24 cellular contexts compared by ENCODE assay signal in genomic region chr2:236055471-236055870, GRCh38.
"Had no signal": no experiment of that assay in that cellular context is flagged by ENCODE, and none has a peak within 500 bp of the region (broad histone marks: within the 10 kb centered on the region; RNA-seq: fewer than 3 reads in every experiment).

No MANE protein-coding gene starts in this region.

- H3K4me1 ChIP-seq: esophagus squamous epithelium, left lung, parathyroid adenoma, psoas muscle, right lobe of liver, spleen, tibial nerve, upper lobe of right lung had no signal

- H3K27ac Mint-ChIP-seq: natural killer cell treated with Interleukin-12 subunit alpha and Interleukin-12 subunit beta and Interleukin-15 and Interleukin-18, amount 100 ng/mL, for 72 hours; stimulated activated memory B cell treated with anti-CD40 and anti-IgM and Interleukin-4, amounts not matched to agents 10 μg/mL and 1 μg/mL and 100 μg/mL, for 72 hours; stimulated activated naive CD8-positive, alpha-beta T cell treated with anti-CD3 and anti-CD28 coated beads, Interleukin-15, Interleukin-2, amounts not matched to agents 100 ng/mL and 50 ng/mL, for 24 hours had no signal

- H3K4me3 Mint-ChIP-seq: central memory CD8-positive, alpha-beta T cell; natural killer cell treated with Interleukin-12 subunit alpha and Interleukin-12 subunit beta and Interleukin-15 and Interleukin-18, amount 100 ng/mL, for 72 hours; stimulated activated memory B cell treated with anti-CD40 and anti-IgM and Interleukin-4, amounts not matched to agents 10 μg/mL and 1 μg/mL and 100 μg/mL, for 72 hours; stimulated activated naive CD8-positive, alpha-beta T cell treated with anti-CD3 and anti-CD28 coated beads, Interleukin-15, Interleukin-2, amounts not matched to agents 100 ng/mL and 50 ng/mL, for 24 hours had no signal

- H3K27ac ChIP-seq: esophagus squamous epithelium, hepatocyte, left lung, parathyroid adenoma, psoas muscle, right lobe of liver, spleen, tibial nerve, upper lobe of right lung, vagina had no signal

- H3K4me2 ChIP-seq: hepatocyte had no signal

- DNase-seq: cortex of kidney; effector memory CD4-positive, alpha-beta T cell; esophagus squamous epithelium; foreskin melanocyte; kidney; left lung; mesenchymal stem cell; psoas muscle; right lobe of liver; spleen; stimulated activated CD4-positive, alpha-beta T cell treated with anti-CD3 and anti-CD28 coated beads, Interleukin-15, amount 100 ng/mL, for 24 hours; stimulated activated CD4-positive, alpha-beta T cell treated with anti-CD3 and anti-CD28 coated beads, Interleukin-1b, Interleukin-23, amount 100 ng/mL, for 48 hours; stimulated activated CD4-positive, alpha-beta T cell treated with anti-CD3 and anti-CD28 coated beads, Interleukin-4, amount 100 ng/mL, for 24 hours; upper lobe of right lung had no signal

- H3K4me3 ChIP-seq: dorsolateral prefrontal cortex, esophagus squamous epithelium, hepatocyte, left lung, lung, psoas muscle, right lobe of liver, spleen, tibial nerve, upper lobe of right lung, vagina had no signal

- H3K79me2 ChIP-seq: hepatocyte, parathyroid adenoma had no signal

- H3K36me3 ChIP-seq: left lung, right lobe of liver, spleen, upper lobe of right lung, vagina had no signal

- H3K4me1 Mint-ChIP-seq: stimulated activated memory B cell treated with anti-CD40 and anti-IgM and Interleukin-4, amounts not matched to agents 10 μg/mL and 1 μg/mL and 100 μg/mL, for 72 hours had no signal

- H2AFZ ChIP-seq: hepatocyte, parathyroid adenoma had no signal

- H3K9me3 ChIP-seq: psoas muscle, right lobe of liver, vagina had no signal

- H3K27me3 Mint-ChIP-seq: central memory CD8-positive, alpha-beta T cell had no signal

- H3K9ac ChIP-seq: parathyroid adenoma had no signal

- H3K27me3 ChIP-seq: dorsolateral prefrontal cortex, esophagus squamous epithelium, hepatocyte, left lung, right lobe of liver, tibial nerve, upper lobe of right lung, vagina had no signal

- H3K36me3 Mint-ChIP-seq: stimulated activated memory B cell treated with anti-CD40 and anti-IgM and Interleukin-4, amounts not matched to agents 10 μg/mL and 1 μg/mL and 100 μg/mL, for 72 hours had no signal

- ATAC-seq: left lung; natural killer cell treated with Interleukin-12 subunit alpha and Interleukin-12 subunit beta and Interleukin-15 and Interleukin-18, amount 100 ng/mL, for 72 hours; right lobe of liver; stimulated activated memory B cell treated with anti-CD40 and anti-IgM and Interleukin-4, amounts not matched to agents 10 μg/mL and 1 μg/mL and 100 μg/mL, for 72 hours; upper lobe of right lung had no signal
